ENCODE assay signal across 18 cellular contexts in genomic region chr14:93109572-93110481, GRCh38.
"Had no signal": no experiment of that assay in that cellular context is flagged by ENCODE, and none has a peak within 500 bp of the region (broad histone marks: within the 10 kb centered on the region; RNA-seq: fewer than 3 reads in every experiment).

No MANE protein-coding gene starts in this region.

- H3K4me3 ChIP-seq: cardiac muscle cell, esophagus squamous epithelium, heart left ventricle, stomach, thoracic aorta, uterus had no signal

- DNase-seq: activated CD8-positive, alpha-beta memory T cell treated with anti-CD3 and anti-CD28 coated beads, Interleukin-2, amount 50 U/mL, for 48 hours; activated CD8-positive, alpha-beta T cell treated with anti-CD3 and anti-CD28 coated beads, Interleukin-2, amount 10 ng/mL, durations not matched to agents 7 days and 5 days; activated naive CD4-positive, alpha-beta T cell; esophagus squamous epithelium; foreskin fibroblast; heart left ventricle; kidney; left ventricle myocardium superior; mesendoderm; nephron progenitor cell; retina; stimulated activated CD4-positive, alpha-beta T cell treated with anti-CD3 and anti-CD28 coated beads, Interleukin-15, amount 100 ng/mL, for 24 hours; stimulated activated CD4-positive, alpha-beta T cell treated with anti-CD3 and anti-CD28 coated beads, Interleukin-4, amount 100 ng/mL, for 24 hours; stomach; uterus had no signal

- FAIRE-seq: kidney had no signal

- H3K9ac ChIP-seq: parathyroid adenoma had no signal

- H3K27me3 ChIP-seq: cardiac muscle cell, esophagus squamous epithelium, heart left ventricle, stomach, uterus had no signal

- H3K9me3 Mint-ChIP-seq: nephron progenitor cell had no signal

- H3K27ac Mint-ChIP-seq: activated CD8-positive, alpha-beta T cell treated with anti-CD3 and anti-CD28 coated beads, Interleukin-2, amount 10 ng/mL, durations not matched to agents 7 days and 5 days; nephron progenitor cell had no signal

- H3K27ac ChIP-seq: cardiac muscle cell, parathyroid adenoma, stomach, thoracic aorta, uterus had no signal

- H2AFZ ChIP-seq: parathyroid adenoma had no signal

- H3K9me3 ChIP-seq: esophagus squamous epithelium, heart left ventricle, stomach, thoracic aorta, uterus had no signal

- H3K4me3 Mint-ChIP-seq: activated CD8-positive, alpha-beta T cell treated with anti-CD3 and anti-CD28 coated beads, Interleukin-2, amount 10 ng/mL, durations not matched to agents 7 days and 5 days; nephron progenitor cell had no signal

- H3K36me3 ChIP-seq: cardiac muscle cell, esophagus squamous epithelium, heart left ventricle, thoracic aorta, uterus had no signal
